In the genomic region with DNA sequence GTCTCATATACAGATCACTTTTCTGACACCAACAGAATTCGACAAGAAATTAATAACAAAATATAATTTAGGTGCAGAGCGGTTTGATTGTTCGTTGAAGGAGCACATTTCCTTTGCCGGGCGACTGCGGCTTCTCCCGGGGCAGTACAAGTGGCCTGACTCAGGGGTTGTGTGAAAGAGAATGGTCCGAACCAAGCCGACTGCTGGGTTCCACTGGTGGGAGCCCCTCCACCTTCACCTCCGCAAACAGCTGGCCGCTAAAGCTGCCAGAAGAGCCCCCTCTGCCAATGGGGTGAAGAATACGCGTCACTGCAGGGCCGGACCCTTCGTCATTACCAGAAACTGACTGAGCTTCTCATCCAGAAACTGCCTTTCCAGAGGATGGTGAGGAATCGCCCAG, we compare ENCODE assay signal across 22 cellular contexts.
"Had no signal": no experiment of that assay in that cellular context is flagged by ENCODE, and none has a peak within 500 bp of the region (broad histone marks: within the 10 kb centered on the region; RNA-seq: fewer than 3 reads in every experiment).

No MANE protein-coding gene starts in this region.

- H3K27me3 ChIP-seq: SJSA1 had no signal

- H3K4me3 Mint-ChIP-seq: IgD-negative memory B cell had no signal

- DNase-seq: Kasumi-1, MM.1S, NCI-H1092 treated with DMSO at 0.1 percent for 48 hours, NCI-H1436, NCI-H1694, NCI-H187 treated with DMSO at 0.1 percent for 48 hours, NCI-H2029 treated with DMSO at 0.1 percent for 48 hours, NCI-H2171 treated with DMSO at 0.1 percent for 48 hours, NCI-H345, NCI-H446 treated with DMSO at 0.1 percent for 48 hours, NCI-H524, NCI-H526 treated with DMSO at 0.1 percent for 48 hours, NCI-H748 treated with DMSO at 0.1 percent for 48 hours, Right ventricle myocardium superior, RPMI8226, SIG-M5 had no signal

- H3K36me3 ChIP-seq: SJSA1 had no signal

- H3K27ac Mint-ChIP-seq: IgD-negative memory B cell had no signal

- H3K4me3 ChIP-seq: K562, SJSA1, SK-N-MC had no signal

- H3K4me2 ChIP-seq: KMS-11 had no signal

- H3K4me1 Mint-ChIP-seq: IgD-negative memory B cell had no signal

- H3K36me3 Mint-ChIP-seq: IgD-negative memory B cell had no signal

- H3K9me3 ChIP-seq: SJSA1 had no signal

- H3K4me1 ChIP-seq: SJSA1 had no signal

- H3K9ac ChIP-seq: KMS-11 had no signal

- H3K27ac ChIP-seq: HL-60, KMS-11, SJSA1, SK-N-MC had no signal

- ATAC-seq: K562 had no signal
